ENCODE assay signal across 11 cellular contexts in genomic region chr15:25905140-25905539, GRCh38. TPM values are rescaled to one million over a fixed set of nuclear protein-coding genes. Genes with fewer than 3 reads are reported as not detected.
DNase-seq lines count a peak whose midpoint lies in the region; FAIRE-seq and TF ChIP-seq lines count a peak whose summit lies in the region.
"Had no signal": no experiment of that assay in that cellular context is flagged by ENCODE, and none has a peak within 500 bp of the region (broad histone marks: within the 10 kb centered on the region; RNA-seq: fewer than 3 reads in every experiment).

No MANE protein-coding gene starts in this region.

- H3K79me2 ChIP-seq in hepatocyte = no peaks in the 10 kb centered on the region

- DNase-seq in CD1c-positive myeloid dendritic cell (ENCODE audit: extremely low spot score) = peak; percentile 89
- DNase-seq in MV-4-11 (lab: John Stamatoyannopoulos, UW) = peak; percentile 97
- DNase-seq in epithelial cell of proximal tubule (ENCODE audit: low read depth) = peak; percentile 77
- DNase-seq in stimulated activated CD4-positive, alpha-beta T cell treated with anti-CD3 and anti-CD28 coated beads, Interleukin-12 subunit alpha, Interleukin-12 subunit beta, amount 100 ng/mL, for 4 hours = peak; percentile 7
- no peak for DNase-seq in hepatocyte (ENCODE audit: low spot score)
- DNase-seq in uterus = no peak
- DNase-seq in HTR-8/SVneo (ENCODE audit: insufficient read length, low spot score) = no peak
- no peak for DNase-seq in NCI-H1436 (lab: John Stamatoyannopoulos, UW)
- DNase-seq: activated effector memory CD4-positive, alpha-beta T cell treated with anti-CD3 and anti-CD28 coated beads, Interleukin-2, amount 50 U/mL, for 16 hours; naive B cell; NCI-H1694 treated with DMSO at 0.1 percent for 48 hours had no signal

- H3K27ac ChIP-seq in hepatocyte (no peak overlapping the region), uterus (no peak overlapping the region)

- H3K27me3 ChIP-seq in hepatocyte (no peaks in the 10 kb centered on the region), uterus (no peaks in the 10 kb centered on the region)

- no peaks in the 10 kb centered on the region for H4K20me1 ChIP-seq in hepatocyte (ENCODE audit: insufficient read depth, poor library complexity, severe bottlenecking)

- no peak overlapping the region for H2AFZ ChIP-seq in hepatocyte

- no peak for TF ChIP-seq POLR2A in uterus (IDR thresholded peaks at IDR 0.05)

- H3K36me3 ChIP-seq in hepatocyte (replicated peaks; ENCODE audit: insufficient read depth, low read depth) = no peaks in the 10 kb centered on the region
- H3K36me3 ChIP-seq in uterus = no peaks in the 10 kb centered on the region

- no peak overlapping the region for H3K4me2 ChIP-seq in hepatocyte

- FAIRE-seq in HTR-8/SVneo (lab: Jason Lieb, UNC) = no peak

- no peaks in the 10 kb centered on the region for H3K9me3 ChIP-seq in hepatocyte (ENCODE audit: low read depth)
- no peaks in the 10 kb centered on the region for H3K9me3 ChIP-seq in uterus

- intact Hi-C loops in uterus (cut with DNase I; ENCODE audit: low total_unique reads) = no loop called here

- H3K9me2 ChIP-seq in hepatocyte (replicated peaks; ENCODE audit: insufficient read depth) = no peaks in the 10 kb centered on the region

- 88% methylated on average over 2 of the region's 2 CpGs for WGBS in hepatocyte (ENCODE audit: low lambda C conversion rate, missing lambda C conversion rate)

- H3K4me3 ChIP-seq in epithelial cell of proximal tubule (ENCODE audit: low read depth, low read length) = no peak overlapping the region
- H3K4me3 ChIP-seq in hepatocyte = no peak overlapping the region
- no peak overlapping the region for H3K4me3 ChIP-seq in uterus

- TF ChIP-seq CTCF in epithelial cell of proximal tubule (conservative IDR thresholded peaks at IDR 0.05; ENCODE audit: low read depth, low read length) (no peak), hepatocyte (IDR thresholded peaks at IDR 0.05; ENCODE audit: poor library complexity) (no peak), uterus (IDR thresholded peaks at IDR 0.05) (no peak)

- H3K4me1 ChIP-seq in hepatocyte (ENCODE audit: insufficient read depth) (no peaks in the 10 kb centered on the region), uterus (no peaks in the 10 kb centered on the region)

RNA-seq across cellular contexts. Expression of gene ATP10A, which starts 42.0 kb away (rescaled TPM):
- 13.0 and 13.2 TPM in 2 replicates for total RNA-seq in epithelial cell of proximal tubule
- 0.77 and 1.4 TPM in 2 replicates for total RNA-seq in hepatocyte
- polyA plus RNA-seq in hepatocyte = 0.75 and 0.94 TPM in 2 replicates
- total RNA-seq in uterus = 1 to 10 TPM in 3 of 4 donors, under 1 TPM in 1; 0.29 to 3.8 (median 2.5) TPM

Comparison
In these comparisons a context has a peak if more than half of its experiments do, and no peak if none do; other contexts are left out.
1. DNase-seq: peak in CD1c-positive myeloid dendritic cell (single experiment), MV-4-11 (single experiment), epithelial cell of proximal tubule (single experiment) and stimulated activated CD4-positive, alpha-beta T cell treated with anti-CD3 and anti-CD28 coated beads, Interleukin-12 subunit alpha, Interleukin-12 subunit beta, amount 100 ng/mL, for 4 hours (single experiment); none in hepatocyte (single experiment), uterus (0 of 2), HTR-8/SVneo (single experiment) and NCI-H1436 (single experiment).